17 cellular contexts compared by ENCODE assay signal in genomic region chr16:4702466-4702808, GRCh38. TPM values are rescaled to one million over a fixed set of nuclear protein-coding genes. Genes with fewer than 3 reads are reported as not detected.
"Had no signal": no experiment of that assay in that cellular context is flagged by ENCODE, and none has a peak within 500 bp of the region (broad histone marks: within the 10 kb centered on the region; RNA-seq: fewer than 3 reads in every experiment).

No MANE protein-coding gene starts in this region.

- DNase-seq: activated CD4-positive, alpha-beta T cell treated with anti-CD3 and anti-CD28 coated beads, Interleukin-2, amount 50 U/mL, for 48 hours; activated CD4-positive, CD25-positive, alpha-beta regulatory T cell treated with anti-CD3 and anti-CD28 coated beads, Interleukin-2, amount 50 U/mL, for 72 hours; activated naive CD4-positive, alpha-beta T cell treated with anti-CD3 and anti-CD28 coated beads, Interleukin-2, amount 10 ng/mL, durations not matched to agents 7 days and 5 days; adrenal gland; caudate nucleus; erythroblast; hypothalamus; left cardiac atrium; mammary epithelial cell; stimulated activated CD4-positive, alpha-beta T cell treated with anti-CD3 and anti-CD28 coated beads, Interleukin-4, amount 100 ng/mL, for 24 hours; stomach; SW 1271 had no signal

- H3K4me1 ChIP-seq: pancreas had no signal

- H3K9me3 ChIP-seq: adrenal gland, pancreas, stomach, thoracic aorta had no signal

- H3K4me3 Mint-ChIP-seq: activated naive CD4-positive, alpha-beta T cell treated with anti-CD3 and anti-CD28 coated beads, Interleukin-2, amount 10 ng/mL, durations not matched to agents 7 days and 5 days; dendritic cell treated with granulocyte-macrophage colony-stimulating factor and Interleukin-4, amounts not matched to agents 40 ng/mL and 50 ng/mL, for 4 days; nephron; T-helper 2 cell treated with Interferon-gamma antibody and Interleukin-4, amounts not matched to agents 5 μg/mL and 100 μg/mL, for 36 hours had no signal

- ATAC-seq: left cardiac atrium had no signal

- H3K27me3 Mint-ChIP-seq: activated naive CD4-positive, alpha-beta T cell treated with anti-CD3 and anti-CD28 coated beads, Interleukin-2, amount 10 ng/mL, durations not matched to agents 7 days and 5 days; dendritic cell treated with granulocyte-macrophage colony-stimulating factor and Interleukin-4, amounts not matched to agents 40 ng/mL and 50 ng/mL, for 4 days had no signal

- H3K27ac Mint-ChIP-seq: activated naive CD4-positive, alpha-beta T cell treated with anti-CD3 and anti-CD28 coated beads, Interleukin-2, amount 10 ng/mL, durations not matched to agents 7 days and 5 days; T-helper 2 cell treated with Interferon-gamma antibody and Interleukin-4, amounts not matched to agents 5 μg/mL and 100 μg/mL, for 36 hours had no signal

- H3K9me3 Mint-ChIP-seq: activated naive CD4-positive, alpha-beta T cell treated with anti-CD3 and anti-CD28 coated beads, Interleukin-2, amount 10 ng/mL, durations not matched to agents 7 days and 5 days; dendritic cell treated with granulocyte-macrophage colony-stimulating factor and Interleukin-4, amounts not matched to agents 40 ng/mL and 50 ng/mL, for 4 days; nephron; T-helper 2 cell treated with Interferon-gamma antibody and Interleukin-4, amounts not matched to agents 5 μg/mL and 100 μg/mL, for 36 hours had no signal

- H3K4me3 ChIP-seq: adrenal gland, pancreas, stomach, thoracic aorta had no signal

RNA-seq across cellular contexts. Expression of gene DNAAF8, which starts 31.9 kb away (rescaled TPM):
- total RNA-seq: thoracic aorta had no signal
